3 cellular contexts compared by ENCODE assay signal in the genomic region with DNA sequence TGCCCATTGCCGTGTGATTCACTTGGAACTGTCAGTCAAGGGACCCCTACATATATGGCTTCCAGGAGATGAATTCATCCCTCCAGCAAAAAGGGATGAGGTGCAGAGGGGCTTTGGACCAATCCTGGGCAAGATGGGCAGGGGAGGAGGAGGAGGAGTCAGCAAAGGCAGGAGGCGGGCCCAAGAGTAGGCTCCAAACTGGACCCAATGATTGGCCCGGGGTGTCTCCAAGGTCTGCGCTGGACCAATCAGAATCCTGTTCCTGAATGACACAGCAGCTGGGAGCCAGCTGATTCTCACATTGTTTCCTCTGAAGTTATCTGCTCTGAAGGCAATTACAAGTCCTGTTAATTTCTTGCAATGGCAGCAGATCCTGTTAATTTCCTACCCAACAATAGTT. TPM values are rescaled to one million over a fixed set of nuclear protein-coding genes. Genes with fewer than 3 reads are reported as not detected.
"Had no signal": no experiment of that assay in that cellular context is flagged by ENCODE, and none has a peak within 500 bp of the region (broad histone marks: within the 10 kb centered on the region; RNA-seq: fewer than 3 reads in every experiment).

No MANE protein-coding gene starts in this region.

RNA-seq across cellular contexts. Expression of gene SYT3, which starts 19.2 kb away (rescaled TPM):
- total RNA-seq: HepG2, HFFc6 had no signal
- polyA plus RNA-seq: HepG2, IgD-negative memory B cell had no signal

RNA-seq across cellular contexts. Expression of gene C19orf81, which starts 28.7 kb away (rescaled TPM):
- total RNA-seq: HepG2 had no signal
- polyA plus RNA-seq: HepG2 had no signal

RNA-seq across cellular contexts. Expression of gene LRRC4B, which starts 52.3 kb away (rescaled TPM):
- total RNA-seq: HepG2 had no signal
- polyA plus RNA-seq: HepG2, IgD-negative memory B cell had no signal
